ENCODE assay signal across 28 cellular contexts in genomic region chr2:99417396-99417795, GRCh38.
"Had no signal": no experiment of that assay in that cellular context is flagged by ENCODE, and none has a peak within 500 bp of the region (broad histone marks: within the 10 kb centered on the region; RNA-seq: fewer than 3 reads in every experiment).

No MANE protein-coding gene starts in this region.

- H3K9ac ChIP-seq: neural progenitor cell, parathyroid adenoma had no signal

- FAIRE-seq: islet of Langerhans, kidney, urothelium cell line had no signal

- H3K4me3 Mint-ChIP-seq: immature natural killer cell; mesothelial cell of epicardium; naive B cell; natural killer cell; nephron progenitor cell; neural progenitor cell; stimulated activated effector memory CD8-positive, alpha-beta T cell treated with anti-CD3 and anti-CD28 coated beads, Interleukin-12 subunit alpha, Interleukin-12 subunit beta, amount 100 ng/mL, for 72 hours had no signal

- H3K27me3 Mint-ChIP-seq: naive B cell had no signal

- H3K27me3 ChIP-seq: left lung, neural progenitor cell, neutrophil, stomach, testis, thyroid gland, upper lobe of right lung had no signal

- H3K9me3 ChIP-seq: left lung, neutrophil, psoas muscle, stomach, testis, thyroid gland, upper lobe of right lung had no signal

- H3K27ac Mint-ChIP-seq: immature natural killer cell; mesothelial cell of epicardium; natural killer cell; nephron progenitor cell; neural progenitor cell; stimulated activated effector memory CD8-positive, alpha-beta T cell treated with anti-CD3 and anti-CD28 coated beads, Interleukin-12 subunit alpha, Interleukin-12 subunit beta, amount 100 ng/mL, for 72 hours had no signal

- H3K79me2 ChIP-seq: parathyroid adenoma had no signal

- H3K4me1 Mint-ChIP-seq: immature natural killer cell; naive B cell; natural killer cell; nephron progenitor cell; neural progenitor cell; stimulated activated effector memory CD8-positive, alpha-beta T cell treated with anti-CD3 and anti-CD28 coated beads, Interleukin-12 subunit alpha, Interleukin-12 subunit beta, amount 100 ng/mL, for 72 hours had no signal

- H3K4me1 ChIP-seq: left lung, neural progenitor cell, parathyroid adenoma, testis, thyroid gland, upper lobe of right lung had no signal

- H3K27ac ChIP-seq: left lung, neural progenitor cell, neutrophil, parathyroid adenoma, psoas muscle, skin epidermis, stomach, testis, thyroid gland, upper lobe of right lung had no signal

- ATAC-seq: left colon; left lung; natural killer cell; sciatic nerve; stimulated activated effector memory CD8-positive, alpha-beta T cell treated with anti-CD3 and anti-CD28 coated beads, Interleukin-12 subunit alpha, Interleukin-12 subunit beta, amount 100 ng/mL, for 72 hours; upper lobe of right lung had no signal

- H3K9me3 Mint-ChIP-seq: immature natural killer cell; mesothelial cell of epicardium; naive B cell; natural killer cell; nephron progenitor cell; neural progenitor cell; stimulated activated effector memory CD8-positive, alpha-beta T cell treated with anti-CD3 and anti-CD28 coated beads, Interleukin-12 subunit alpha, Interleukin-12 subunit beta, amount 100 ng/mL, for 72 hours had no signal

- H2AFZ ChIP-seq: neural progenitor cell, parathyroid adenoma had no signal

- H3K4me3 ChIP-seq: left lung, lung, neural progenitor cell, psoas muscle, skin epidermis, stomach, testis, thyroid gland, upper lobe of right lung had no signal

- H3K4me2 ChIP-seq: neural progenitor cell had no signal

- DNase-seq: hypothalamus; immature natural killer cell; kidney; left colon; left lung; mesendoderm; naive B cell; natural killer cell; nephron progenitor cell; occipital lobe; psoas muscle; stimulated activated CD4-positive, alpha-beta T cell treated with anti-CD3 and anti-CD28 coated beads, Interleukin-4, amount 100 ng/mL, for 24 hours; stimulated activated naive CD4-positive, alpha-beta T cell; stomach; testis; thyroid gland; trophoblast cell; upper lobe of right lung had no signal
